Comparison of ENCODE assay signal across 20 cellular contexts in the genomic region with DNA sequence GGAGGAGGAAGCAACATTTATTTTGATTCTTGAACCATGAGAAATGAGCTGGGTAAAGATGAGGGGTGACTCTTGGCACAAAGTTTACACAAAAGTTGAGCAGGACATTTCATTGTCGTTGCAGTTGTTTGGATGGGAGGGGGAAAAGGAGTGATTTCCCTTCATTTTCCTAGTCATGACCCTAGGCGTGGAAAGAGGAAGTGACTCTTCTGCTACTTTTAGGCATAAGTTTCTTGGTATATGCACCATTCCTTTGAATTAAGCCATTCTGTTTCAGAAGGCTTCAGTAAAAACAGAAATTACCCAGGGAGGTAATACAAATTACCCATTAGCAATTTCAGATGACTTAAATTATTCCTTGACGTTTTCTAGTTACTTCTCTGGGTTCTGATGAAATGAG.
"Had no signal": no experiment of that assay in that cellular context is flagged by ENCODE, and none has a peak within 500 bp of the region (broad histone marks: within the 10 kb centered on the region; RNA-seq: fewer than 3 reads in every experiment).

No MANE protein-coding gene starts in this region.

- H3K4me3 ChIP-seq: breast epithelium, gastrocnemius medialis, prostate gland, right atrium auricular region, transverse colon, vagina had no signal

- H3K4me3 Mint-ChIP-seq: activated CD4-positive, alpha-beta memory T cell treated with anti-CD3 and anti-CD28 coated beads, Interleukin-2, amount 10 ng/mL, durations not matched to agents 7 days and 5 days; activated naive CD4-positive, alpha-beta T cell treated with anti-CD3 and anti-CD28 coated beads for 36 hours; activated T-cell treated with anti-CD3 and anti-CD28 coated beads, Interleukin-2, amount 50 U/mL, for 24 hours; dendritic cell treated with granulocyte-macrophage colony-stimulating factor and Interleukin-4, amounts not matched to agents 40 ng/mL and 50 ng/mL, for 4 days; neural crest cell; T-helper 17 cell had no signal

- H3K27ac Mint-ChIP-seq: activated CD4-positive, alpha-beta memory T cell treated with anti-CD3 and anti-CD28 coated beads, Interleukin-2, amount 10 ng/mL, durations not matched to agents 7 days and 5 days; activated naive CD4-positive, alpha-beta T cell treated with anti-CD3 and anti-CD28 coated beads for 36 hours; activated T-cell treated with anti-CD3 and anti-CD28 coated beads, Interleukin-2, amount 50 U/mL, for 24 hours; dendritic cell treated with granulocyte-macrophage colony-stimulating factor and Interleukin-4, amounts not matched to agents 40 ng/mL and 50 ng/mL, for 4 days; T-helper 17 cell had no signal

- DNase-seq: activated CD4-positive, alpha-beta memory T cell treated with anti-CD3 and anti-CD28 coated beads, Interleukin-2, amount 10 ng/mL, durations not matched to agents 7 days and 5 days; activated CD4-positive, alpha-beta T cell treated with anti-CD3 and anti-CD28 coated beads for 48 hours; activated CD4-positive, CD25-positive, alpha-beta regulatory T cell; activated naive CD4-positive, alpha-beta T cell treated with anti-CD3 and anti-CD28 coated beads for 36 hours; activated T-cell treated with anti-CD3 and anti-CD28 coated beads, Interleukin-2, amount 50 U/mL, for 24 hours; cerebellar nuclear complex; effector CD8-positive, alpha-beta T cell; gastrocnemius medialis; head of caudate nucleus; stimulated activated CD4-positive, alpha-beta T cell treated with anti-CD3 and anti-CD28 coated beads, Interleukin-2, amount 100 ng/mL, for 24 hours; stimulated activated naive CD4-positive, alpha-beta T cell treated with Interleukin-2 at 50 U/mL for 16 hours; T-helper 17 cell; transverse colon had no signal

- H3K9me3 Mint-ChIP-seq: activated CD4-positive, alpha-beta memory T cell treated with anti-CD3 and anti-CD28 coated beads, Interleukin-2, amount 10 ng/mL, durations not matched to agents 7 days and 5 days; activated naive CD4-positive, alpha-beta T cell treated with anti-CD3 and anti-CD28 coated beads for 36 hours; activated T-cell treated with anti-CD3 and anti-CD28 coated beads, Interleukin-2, amount 50 U/mL, for 24 hours; dendritic cell treated with granulocyte-macrophage colony-stimulating factor and Interleukin-4, amounts not matched to agents 40 ng/mL and 50 ng/mL, for 4 days had no signal

- ATAC-seq: esophagus mucosa, gastrocnemius medialis, T-helper 17 cell had no signal

- H3K36me3 ChIP-seq: breast epithelium, gastrocnemius medialis, prostate gland, right atrium auricular region, transverse colon, vagina had no signal

- H3K27me3 ChIP-seq: breast epithelium, gastrocnemius medialis, right atrium auricular region, transverse colon, vagina had no signal

- H3K27ac ChIP-seq: breast epithelium, gastrocnemius medialis, prostate gland, right atrium auricular region, transverse colon, vagina had no signal

- H3K4me1 ChIP-seq: breast epithelium, gastrocnemius medialis, prostate gland, right atrium auricular region had no signal

- H3K9me3 ChIP-seq: breast epithelium, gastrocnemius medialis, prostate gland, right atrium auricular region, transverse colon, vagina had no signal

- H3K4me1 Mint-ChIP-seq: activated CD4-positive, alpha-beta memory T cell treated with anti-CD3 and anti-CD28 coated beads, Interleukin-2, amount 10 ng/mL, durations not matched to agents 7 days and 5 days; neural crest cell; T-helper 17 cell had no signal
